ENCODE assay signal across 9 cellular contexts in the genomic region with DNA sequence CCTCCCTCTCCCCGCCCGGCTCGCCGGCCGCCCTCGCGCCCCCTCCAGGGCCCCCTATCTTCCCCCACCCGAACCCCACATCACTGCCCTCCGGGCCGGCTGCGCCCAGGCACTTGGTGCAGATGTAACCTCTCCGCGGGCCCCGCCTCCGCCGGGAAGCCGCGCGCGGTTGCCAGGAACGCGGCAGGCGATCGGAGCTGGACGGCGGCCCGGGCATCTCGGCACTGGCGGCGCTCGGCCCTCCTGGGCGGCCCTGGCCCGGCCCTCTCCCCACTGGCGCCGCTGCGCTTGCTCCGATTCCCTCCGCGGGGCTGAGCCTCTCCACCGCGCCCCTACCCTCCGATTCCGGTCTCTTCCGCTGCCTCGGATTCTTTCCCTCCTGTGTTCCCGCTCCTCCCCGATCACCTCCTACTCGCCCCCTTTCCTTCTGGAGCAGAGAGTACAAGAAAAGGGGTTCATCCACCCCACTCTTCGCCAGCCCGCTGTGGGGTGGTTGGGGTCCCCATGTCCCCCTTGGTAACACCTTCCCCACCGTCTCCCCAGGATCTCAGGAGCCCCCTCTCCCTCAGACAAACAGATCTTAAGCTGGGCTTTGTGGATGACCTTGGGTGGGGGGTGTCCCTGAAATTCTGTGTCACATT.
DNase-seq lines count a peak whose midpoint lies in the region; ATAC-seq, FAIRE-seq and TF ChIP-seq lines count a peak whose summit lies in the region.
"Had no signal": no experiment of that assay in that cellular context is flagged by ENCODE, and none has a peak within 500 bp of the region (broad histone marks: within the 10 kb centered on the region; RNA-seq: fewer than 3 reads in every experiment).

No MANE protein-coding gene starts in this region.

- H3K36me3 ChIP-seq in ACC112 (ENCODE audit: insufficient read depth, low read length) = no peaks in the 10 kb centered on the region
- H3K36me3 ChIP-seq in thyroid gland = no peaks in the 10 kb centered on the region

- H3K27me3 ChIP-seq in ACC112 (ENCODE audit: insufficient read depth, low read length) (no peaks in the 10 kb centered on the region), thyroid gland (no peaks in the 10 kb centered on the region)

- peak overlapping the region; percentile 17 for H3K4me3 Mint-ChIP-seq in activated B cell treated with CpG ODN at 0.5 μM for 24 hours

- POLR2A ChIA-PET in activated B cell treated with CpG ODN at 0.5 μM for 24 hours (lab: Charles Lee) = interaction anchor here (0.6 kb wide), 1 partner anchor 88 kb away, joined by 5 read pairs; no protein-coding TSS in a partner anchor

- DNase-seq in H54 (ENCODE audit: insufficient read length, low spot score) (peak; percentile 34), activated B cell treated with CpG ODN at 0.5 μM for 24 hours (no peak), middle frontal gyrus (ENCODE audit: extremely low spot score, low spot score) (peak; percentile 39), thyroid gland (peak; percentile 84 to 85)

- intact Hi-C loops in activated B cell treated with CpG ODN at 0.5 μM for 24 hours (cut with micrococcal nuclease) = no loop called here
- intact Hi-C loops in thyroid gland (cut with DNase I) = no loop called here

- CTCF ChIA-PET in activated B cell treated with CpG ODN at 0.5 μM for 24 hours (lab: Charles Lee) = no interaction called here

- no peak for FAIRE-seq in H54 (lab: Jason Lieb, UNC)
- FAIRE-seq: GM18507 had no signal

- peak overlapping the region; percentile 78 for H3K4me3 ChIP-seq in ACC112 (ENCODE audit: low read depth, low read length)
- H3K4me3 ChIP-seq in thyroid gland (replicated peaks in 1 of 3) = peak overlapping the region in 1 of 3 donors; percentile 39

- H3K9me3 Mint-ChIP-seq in activated B cell treated with CpG ODN at 0.5 μM for 24 hours = no peaks in the 10 kb centered on the region

- ATAC-seq in activated B cell treated with CpG ODN at 0.5 μM for 24 hours (ENCODE audit: low read depth) = no peak
- peak; percentile 60 for ATAC-seq in esophagus mucosa
- no peak for ATAC-seq in GM19467 (IDR thresholded peaks at IDR 0.05; ENCODE audit: unreplicated experiment)
- ATAC-seq in GM21723 (IDR thresholded peaks at IDR 0.05; ENCODE audit: unreplicated experiment) = no peak

- TF ChIP-seq POLR2A in H54 (IDR thresholded peaks at IDR 0.05; ENCODE audit: low read depth, low read length) (peak; percentile 26; the same call in 1 of the 2 replicates), thyroid gland (IDR thresholded peaks at IDR 0.05) (no peak)

- H3K4me1 Mint-ChIP-seq in activated B cell treated with CpG ODN at 0.5 μM for 24 hours = peaks cover 4% of the 10 kb centered on the region

- TF ChIP-seq CTCF in activated B cell treated with CpG ODN at 0.5 μM for 24 hours (IDR thresholded peaks at IDR 0.05) (no peak), thyroid gland (IDR thresholded peaks at IDR 0.05) (no peak)

- H2AFZ ChIP-seq in ACC112 (ENCODE audit: low read length, unreplicated experiment) = peak overlapping the region; percentile 82

- no peaks in the 10 kb centered on the region for H3K9me3 ChIP-seq in thyroid gland

- H3K27ac ChIP-seq in ACC112 (ENCODE audit: low read depth, low read length) (no peak overlapping the region), thyroid gland (peak overlapping the region; percentile 33 to 70 (median 51))

- H3K27ac Mint-ChIP-seq in activated B cell treated with CpG ODN at 0.5 μM for 24 hours = no peak overlapping the region

- 5 to 10% methylated on average over 18 of the region's 51 CpGs for WGBS in thyroid gland, 2 donors

- H3K36me3 Mint-ChIP-seq in activated B cell treated with CpG ODN at 0.5 μM for 24 hours (ENCODE audit: low read depth) = no peaks in the 10 kb centered on the region

- H3K27me3 Mint-ChIP-seq in activated B cell treated with CpG ODN at 0.5 μM for 24 hours = peaks cover 41% of the 10 kb centered on the region

- H3K4me1 ChIP-seq in ACC112 (ENCODE audit: control insufficient read depth, insufficient read depth, low read length, unreplicated experiment) = peaks cover 5% of the 10 kb centered on the region
- H3K4me1 ChIP-seq in thyroid gland = peaks cover 9 to 33% of the 10 kb centered on the region in 2 donors

- no peaks in the 10 kb centered on the region for H3K79me2 ChIP-seq in ACC112 (ENCODE audit: control insufficient read depth, insufficient read depth, low read length, unreplicated experiment)
